19 cellular contexts compared by ENCODE assay signal in genomic region chr22:29983296-29983917, GRCh38.
"Had no signal": no experiment of that assay in that cellular context is flagged by ENCODE, and none has a peak within 500 bp of the region (broad histone marks: within the 10 kb centered on the region; RNA-seq: fewer than 3 reads in every experiment).

No MANE protein-coding gene starts in this region.

- H3K27ac ChIP-seq: dorsolateral prefrontal cortex, left lung, prostate gland, right atrium auricular region, stomach, thyroid gland had no signal

- H3K27me3 ChIP-seq: dorsolateral prefrontal cortex, left lung, right atrium auricular region, stomach, thyroid gland had no signal

- DNase-seq: dorsolateral prefrontal cortex; effector CD4-positive, alpha-beta T cell; head of caudate nucleus; left lung; mesenchymal stem cell; naive thymus-derived CD8-positive, alpha-beta T cell; nephron progenitor cell; nucleus accumbens; stimulated activated CD4-positive, alpha-beta T cell treated with anti-CD3 and anti-CD28 coated beads, Interleukin-2, amount 100 ng/mL, for 24 hours; stimulated activated CD4-positive, alpha-beta T cell treated with anti-CD3 and anti-CD28 coated beads, Interleukin-4, amount 100 ng/mL, for 24 hours; stimulated activated naive CD4-positive, alpha-beta T cell treated with Interleukin-2 at 50 U/mL for 16 hours; stomach; thyroid gland had no signal

- H3K4me3 ChIP-seq: dorsolateral prefrontal cortex, left lung, prostate gland, right atrium auricular region, stomach, thyroid gland had no signal

- H3K9me3 ChIP-seq: left lung, prostate gland, right atrium auricular region, stomach, thyroid gland had no signal

- ATAC-seq: left lung; naive thymus-derived CD8-positive, alpha-beta T cell; sciatic nerve; stimulated activated effector memory CD8-positive, alpha-beta T cell treated with anti-CD3 and anti-CD28 coated beads, Interleukin-12 subunit alpha, Interleukin-12 subunit beta, amount 100 ng/mL, for 72 hours had no signal

- H3K36me3 ChIP-seq: prostate gland, thyroid gland had no signal

- FAIRE-seq: frontal cortex, keratinocyte had no signal
